Comparison of ENCODE assay signal across 1 cellular context in the genomic region with DNA sequence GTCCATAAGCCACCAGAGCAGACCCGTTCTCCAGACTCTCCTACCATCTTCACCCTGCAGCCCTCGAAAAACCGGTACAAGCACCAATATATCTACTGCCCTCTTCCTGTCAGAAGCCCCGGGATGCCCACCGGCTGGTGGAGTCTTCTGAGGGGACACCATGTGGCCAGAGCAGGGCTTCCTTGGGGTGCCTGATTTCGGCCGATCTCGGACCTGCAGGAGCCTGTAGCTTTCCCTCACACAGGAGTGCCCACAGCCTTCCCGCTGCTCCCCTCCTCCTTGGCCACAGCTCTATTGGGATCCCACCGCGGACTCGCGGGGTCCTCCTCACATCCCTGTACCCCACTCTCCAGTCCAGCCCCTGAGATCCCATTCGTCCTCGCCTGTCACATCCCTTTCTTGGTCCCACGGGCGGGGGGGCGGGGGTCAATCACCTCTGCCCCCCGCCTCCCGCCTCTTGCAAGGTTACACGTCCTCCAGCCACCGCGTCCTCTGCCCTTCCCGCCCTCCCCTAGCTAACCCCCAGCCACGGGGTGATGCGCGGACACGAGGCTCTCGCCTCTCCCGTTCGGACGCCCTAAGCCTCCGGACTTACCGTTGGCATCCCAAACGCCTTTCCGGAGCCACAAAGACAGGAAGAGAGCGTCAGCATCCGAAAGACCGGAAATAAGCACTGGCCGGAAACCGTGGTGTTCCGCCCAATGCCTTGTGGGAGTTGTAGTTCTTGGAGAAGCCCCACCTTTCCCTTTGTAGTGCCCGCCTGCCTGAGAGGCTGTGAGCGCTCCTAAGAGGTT.
A peak's percentile ranks its signal among the peaks of the same experiment; 100 is the strongest.
TF ChIP-seq lines count a peak whose summit lies in the region.

A gene (minus strand): TSS at position 659 of the 794 bp plus-strand sequence. CDS start 784 bp downstream, outside the sequence.

TF ChIP-seq in neural cell, 6 proteins besides CTCF, POLR2A, EP300 and RAD21:
- TF ChIP-seq, protein P1, sequence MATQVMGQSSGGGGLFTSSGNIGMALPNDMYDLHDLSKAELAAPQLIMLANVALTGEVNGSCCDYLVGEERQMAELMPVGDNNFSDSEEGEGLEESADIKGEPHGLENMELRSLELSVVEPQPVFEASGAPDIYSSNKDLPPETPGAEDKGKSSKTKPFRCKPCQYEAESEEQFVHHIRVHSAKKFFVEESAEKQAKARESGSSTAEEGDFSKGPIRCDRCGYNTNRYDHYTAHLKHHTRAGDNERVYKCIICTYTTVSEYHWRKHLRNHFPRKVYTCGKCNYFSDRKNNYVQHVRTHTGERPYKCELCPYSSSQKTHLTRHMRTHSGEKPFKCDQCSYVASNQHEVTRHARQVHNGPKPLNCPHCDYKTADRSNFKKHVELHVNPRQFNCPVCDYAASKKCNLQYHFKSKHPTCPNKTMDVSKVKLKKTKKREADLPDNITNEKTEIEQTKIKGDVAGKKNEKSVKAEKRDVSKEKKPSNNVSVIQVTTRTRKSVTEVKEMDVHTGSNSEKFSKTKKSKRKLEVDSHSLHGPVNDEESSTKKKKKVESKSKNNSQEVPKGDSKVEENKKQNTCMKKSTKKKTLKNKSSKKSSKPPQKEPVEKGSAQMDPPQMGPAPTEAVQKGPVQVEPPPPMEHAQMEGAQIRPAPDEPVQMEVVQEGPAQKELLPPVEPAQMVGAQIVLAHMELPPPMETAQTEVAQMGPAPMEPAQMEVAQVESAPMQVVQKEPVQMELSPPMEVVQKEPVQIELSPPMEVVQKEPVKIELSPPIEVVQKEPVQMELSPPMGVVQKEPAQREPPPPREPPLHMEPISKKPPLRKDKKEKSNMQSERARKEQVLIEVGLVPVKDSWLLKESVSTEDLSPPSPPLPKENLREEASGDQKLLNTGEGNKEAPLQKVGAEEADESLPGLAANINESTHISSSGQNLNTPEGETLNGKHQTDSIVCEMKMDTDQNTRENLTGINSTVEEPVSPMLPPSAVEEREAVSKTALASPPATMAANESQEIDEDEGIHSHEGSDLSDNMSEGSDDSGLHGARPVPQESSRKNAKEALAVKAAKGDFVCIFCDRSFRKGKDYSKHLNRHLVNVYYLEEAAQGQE (IDR thresholded peaks at IDR 0.05; ENCODE audit: borderline replicate concordance) = peak; percentile 18
- peak; percentile 97 for TF ChIP-seq POLR2AphosphoS5 (IDR thresholded peaks at IDR 0.05)
- no peak for TF ChIP-seq SMC3 (conservative IDR thresholded peaks at IDR 0.05; ENCODE audit: poor library complexity)
- TF ChIP-seq TAF1 (IDR thresholded peaks at IDR 0.05; ENCODE audit: low read depth) = peak; percentile 83
- TF ChIP-seq MXI1 (conservative IDR thresholded peaks at IDR 0.05; ENCODE audit: poor library complexity, severe bottlenecking) = peak; percentile 54
- TF ChIP-seq EZH2 (IDR thresholded peaks at IDR 0.05; ENCODE audit: borderline replicate concordance, insufficient read depth, low read length, poor library complexity, severe bottlenecking) = no peak
